ENCODE assay signal across 14 cellular contexts in genomic region chr3:189457666-189458065, GRCh38.
DNase-seq lines count a peak whose midpoint lies in the region; ATAC-seq and TF ChIP-seq lines count a peak whose summit lies in the region.
"Had no signal": no experiment of that assay in that cellular context is flagged by ENCODE, and none has a peak within 500 bp of the region (broad histone marks: within the 10 kb centered on the region; RNA-seq: fewer than 3 reads in every experiment).

No MANE protein-coding gene starts in this region.

- H3K9me3 ChIP-seq in suprapubic skin: no peaks in the 10 kb centered on the region
- H3K9me3 ChIP-seq: A549, Caco-2 had no signal

- peak; percentile 81 for ATAC-seq in left ventricle myocardium superior
- ATAC-seq: A549; CD8-positive, alpha-beta T cell; HCT116 had no signal

- H3K27me3 ChIP-seq in suprapubic skin: no peaks in the 10 kb centered on the region

- H3K4me1 Mint-ChIP-seq in osteocyte (ENCODE audit: unreplicated experiment): peaks cover 51% of the 10 kb centered on the region
- H3K4me1 Mint-ChIP-seq: CD14-positive monocyte had no signal

- no peaks in the 10 kb centered on the region for H3K27me3 Mint-ChIP-seq in osteocyte (ENCODE audit: unreplicated experiment)

- no peak overlapping the region for H3K4me3 ChIP-seq in suprapubic skin
- H3K4me3 ChIP-seq: A549 had no signal

- TF ChIP-seq CTCF in VCaP (conservative IDR thresholded peaks at IDR 0.05): no peak
- TF ChIP-seq CTCF in osteocyte (IDR thresholded peaks at IDR 0.05): no peak
- TF ChIP-seq CTCF in suprapubic skin (IDR thresholded peaks at IDR 0.05): no peak

- peak overlapping the region; percentile 20 for H3K27ac Mint-ChIP-seq in osteocyte (ENCODE audit: unreplicated experiment)
- H3K27ac Mint-ChIP-seq: CD14-positive monocyte; CD8-positive, alpha-beta T cell had no signal

- H3K4me3 Mint-ChIP-seq in osteocyte (ENCODE audit: unreplicated experiment): no peak overlapping the region
- H3K4me3 Mint-ChIP-seq: CD14-positive monocyte; CD8-positive, alpha-beta T cell had no signal

- peaks cover 2% of the 10 kb centered on the region for H3K36me3 Mint-ChIP-seq in osteocyte (ENCODE audit: unreplicated experiment)
- H3K36me3 Mint-ChIP-seq: CD14-positive monocyte; CD8-positive, alpha-beta T cell had no signal

- no peak for TF ChIP-seq EP300 in suprapubic skin (IDR thresholded peaks at IDR 0.05)

- DNase-seq in left ventricle myocardium superior: no peak
- DNase-seq in cardiac septum (ENCODE audit: low spot score): no peak
- no peak for DNase-seq in osteocyte (ENCODE audit: extremely low spot score, unreplicated experiment)
- no peak for DNase-seq in COLO829 (ENCODE audit: low spot score)
- no peak for DNase-seq in OCI-M1 (lab: John Stamatoyannopoulos, UW)
- DNase-seq in suprapubic skin (ENCODE audit: low spot score in 2 of 2): no peak
- DNase-seq: Caco-2; CD8-positive, alpha-beta T cell; GF-D8 had no signal

- intact Hi-C loops in left ventricle myocardium superior (cut with micrococcal nuclease) (no loop called here), cardiac septum (cut with DNase I) (no loop called here)

- no peak for TF ChIP-seq POLR2A in suprapubic skin (IDR thresholded peaks at IDR 0.05)

- no peaks in the 10 kb centered on the region for H3K36me3 ChIP-seq in suprapubic skin

- 81% methylated on average over 8 of the region's 8 CpGs for WGBS in suprapubic skin

- peaks cover 16% of the 10 kb centered on the region for H3K4me1 ChIP-seq in suprapubic skin
- H3K4me1 ChIP-seq: A549, Caco-2 had no signal

- H3K9me3 Mint-ChIP-seq in osteocyte (ENCODE audit: unreplicated experiment): peaks cover 3% of the 10 kb centered on the region
- H3K9me3 Mint-ChIP-seq: CD8-positive, alpha-beta T cell had no signal

- H3K27ac ChIP-seq in VCaP: peak overlapping the region; percentile 75
- H3K27ac ChIP-seq in suprapubic skin: no peak overlapping the region
- H3K27ac ChIP-seq: A549, HL-60 had no signal
